1 cellular context compared by ENCODE assay signal in genomic region chrX:14528629-14529287, GRCh38.
TF ChIP-seq lines count a peak whose summit lies in the region.

No MANE protein-coding gene starts in this region.

TF ChIP-seq in IMR-90, 13 proteins besides CTCF, POLR2A, EP300 and RAD21 (continued from another document):
- TF ChIP-seq ELK1 (IDR thresholded peaks at IDR 0.05; ENCODE audit: borderline replicate concordance, low read depth, low read length) = no peak
- TF ChIP-seq BHLHE40 (IDR thresholded peaks at IDR 0.05; ENCODE audit: low read depth, low read length) = no peak
- TF ChIP-seq RCOR1 (IDR thresholded peaks at IDR 0.05; ENCODE audit: insufficient replicate concordance, low read length) = no peak
